ENCODE assay signal across 31 cellular contexts in genomic region chrX:67732864-67733263, GRCh38.
"Had no signal": no experiment of that assay in that cellular context is flagged by ENCODE, and none has a peak within 500 bp of the region (broad histone marks: within the 10 kb centered on the region; RNA-seq: fewer than 3 reads in every experiment).

No MANE protein-coding gene starts in this region.

- H3K27ac ChIP-seq: ascending aorta, cardiac muscle cell, WERI-Rb-1 had no signal

- H3K4me1 ChIP-seq: ascending aorta had no signal

- H3K4me3 ChIP-seq: ascending aorta, cardiac muscle cell had no signal

- H3K36me3 ChIP-seq: ascending aorta, cardiac muscle cell, WERI-Rb-1 had no signal

- H3K27me3 ChIP-seq: ascending aorta, cardiac muscle cell had no signal

- DNase-seq: activated CD4-positive, alpha-beta memory T cell treated with anti-CD3 and anti-CD28 coated beads, Interleukin-2, amount 10 ng/mL, durations not matched to agents 7 days and 5 days; activated CD4-positive, alpha-beta T cell treated with anti-CD3 and anti-CD28 coated beads for 1 hour; activated CD4-positive, alpha-beta T cell treated with anti-CD3 and anti-CD28 coated beads for 36 hours; activated CD4-positive, alpha-beta T cell treated with anti-CD3 and anti-CD28 coated beads for 48 hours; activated CD4-positive, alpha-beta T cell treated with anti-CD3 and anti-CD28 coated beads, Interleukin-2, amount 10 ng/mL, durations not matched to agents 7 days and 5 days; activated CD4-positive, alpha-beta T cell treated with anti-CD3 and anti-CD28 coated beads, Interleukin-2, amount 50 U/mL, for 48 hours; activated CD4-positive, CD25-positive, alpha-beta regulatory T cell; activated CD8-positive, alpha-beta memory T cell treated with anti-CD3 and anti-CD28 coated beads for 24 hours; activated CD8-positive, alpha-beta memory T cell treated with anti-CD3 and anti-CD28 coated beads, Interleukin-2, amount 10 ng/mL, durations not matched to agents 7 days and 5 days; activated CD8-positive, alpha-beta memory T cell treated with anti-CD3 and anti-CD28 coated beads, Interleukin-2, amount 50 U/mL, for 48 hours; activated CD8-positive, alpha-beta T cell treated with anti-CD3 and anti-CD28 coated beads, Interleukin-2, amount 10 ng/mL, durations not matched to agents 7 days and 5 days; activated effector memory CD4-positive, alpha-beta T cell treated with Interleukin-2 at 50 U/mL for 16 hours; activated gamma-delta T cell; activated naive CD4-positive, alpha-beta T cell treated with anti-CD3 and anti-CD28 coated beads, Interleukin-2, amount 10 ng/mL, durations not matched to agents 7 days and 5 days; activated naive CD4-positive, alpha-beta T cell treated with Interleukin-2 at 50 U/mL for 16 hours; activated naive CD8-positive, alpha-beta T cell treated with anti-CD3 and anti-CD28 coated beads, Interleukin-2, amount 10 ng/mL, durations not matched to agents 7 days and 5 days; activated naive CD8-positive, alpha-beta T cell treated with anti-CD3 and anti-CD28 coated beads, Interleukin-2, amount 50 U/mL, for 24 hours; activated T-cell treated with anti-CD3 and anti-CD28 coated beads, Interleukin-2, amount 50 U/mL, for 24 hours; activated T-cell treated with anti-CD3 and anti-CD28 coated beads, Interleukin-2, amount 50 U/mL, for 48 hours; amygdala; anterior cingulate cortex; caudate nucleus; cerebellar nuclear complex; T-helper 2 cell; T-helper 9 cell; WERI-Rb-1 had no signal

- ATAC-seq: activated CD4-positive, alpha-beta T cell treated with anti-CD3 and anti-CD28 coated beads for 36 hours; activated CD4-positive, CD25-positive, alpha-beta regulatory T cell treated with anti-CD3 and anti-CD28 coated beads, Interleukin-2, amount 50 U/mL, for 24 hours; activated CD8-positive, alpha-beta memory T cell treated with anti-CD3 and anti-CD28 coated beads, Interleukin-2, amount 10 ng/mL, durations not matched to agents 7 days and 5 days; activated CD8-positive, alpha-beta T cell treated with anti-CD3 and anti-CD28 coated beads, Interleukin-2, amount 10 ng/mL, durations not matched to agents 7 days and 5 days; activated naive CD8-positive, alpha-beta T cell treated with anti-CD3 and anti-CD28 coated beads, Interleukin-2, amount 50 U/mL, for 24 hours; WTC11 had no signal

- FAIRE-seq: bronchial epithelial cell had no signal

- H3K9me3 ChIP-seq: ascending aorta had no signal
